Comparison of ENCODE assay signal across 9 cellular contexts in genomic region chr11:35617316-35617686, GRCh38. TPM values are rescaled to one million over a fixed set of nuclear protein-coding genes. Genes with fewer than 3 reads are reported as not detected.
A peak's percentile ranks its signal among the peaks of the same experiment; 100 is the strongest.
DNase-seq lines count a peak whose midpoint lies in the region; ATAC-seq, FAIRE-seq and TF ChIP-seq lines count a peak whose summit lies in the region.
"Had no signal": no experiment of that assay in that cellular context is flagged by ENCODE, and none has a peak within 500 bp of the region (broad histone marks: within the 10 kb centered on the region; RNA-seq: fewer than 3 reads in every experiment).

No MANE protein-coding gene starts in this region.

- H3K4me3 ChIP-seq in GM12878: no peak overlapping the region
- H3K4me3 ChIP-seq in lower lobe of right lung: peak overlapping the region; percentile 65
- peak overlapping the region; percentile 81 for H3K4me3 ChIP-seq in suprapubic skin

- H3K27me3 Mint-ChIP-seq in activated naive CD4-positive, alpha-beta T cell treated with anti-CD3 and anti-CD28 coated beads, Interleukin-2, amount 10 ng/mL, durations not matched to agents 7 days and 5 days: peaks cover 44% of the 10 kb centered on the region

- POLR2A ChIA-PET in GM12878 (lab: Charles Lee): no interaction called here

- FAIRE-seq in GM12878 (lab: Jason Lieb, UNC): no peak

- H3K4me1 ChIP-seq in GM12878 (ENCODE audit: control insufficient read depth, insufficient read depth, low read length) (peaks cover 8% of the 10 kb centered on the region; the same call in 1 of the 2 replicates), lower lobe of right lung (peaks cover 18% of the 10 kb centered on the region), suprapubic skin (peaks cover 49% of the 10 kb centered on the region)

- H3K27ac ChIP-seq in GM12878 (ENCODE audit: control insufficient read depth, insufficient read depth): no peak overlapping the region
- no peak overlapping the region for H3K27ac ChIP-seq in lower lobe of right lung
- no peak overlapping the region for H3K27ac ChIP-seq in suprapubic skin

- 80% methylated on average over 7 of the region's 7 CpGs for WGBS in GM12878 (ENCODE audit: insufficient coverage, insufficient replicate concordance, low lambda C conversion rate, missing lambda C conversion rate)
- WGBS in suprapubic skin: 71% methylated on average over 7 of the region's 7 CpGs

- no peak overlapping the region for H2AFZ ChIP-seq in GM12878 (ENCODE audit: control insufficient read depth, low read depth, low read length)

- DNase-seq in activated naive CD4-positive, alpha-beta T cell treated with anti-CD3 and anti-CD28 coated beads, Interleukin-2, amount 10 ng/mL, durations not matched to agents 7 days and 5 days: no peak
- DNase-seq in activated naive CD4-positive, alpha-beta T cell (lab: John Stamatoyannopoulos, UW): no peak
- DNase-seq in GM12878 (ENCODE audit: low read depth, low spot score): no peak
- no peak for DNase-seq in lower lobe of right lung
- no peak for DNase-seq in suprapubic skin (ENCODE audit: low spot score in 2 of 2)
- no peak for DNase-seq in left colon
- DNase-seq in NCI-H524 treated with DMSO at 0.1 percent for 48 hours (lab: John Stamatoyannopoulos, UW): no peak
- DNase-seq: NCI-H1048 had no signal

- in situ Hi-C loops in GM12878 (cut with MboI): loop anchor here (5.0 kb wide), 1 partner anchor 650 kb away; no protein-coding TSS in a partner anchor

- TF ChIP-seq EP300 in GM12878 (IDR thresholded peaks at IDR 0.05; ENCODE audit: borderline replicate concordance in 1 of 2, control insufficient read depth in 1 of 2, low read depth in 2 of 2, low read length in 2 of 2) (no peak), suprapubic skin (IDR thresholded peaks at IDR 0.05) (no peak)

- H3K9me3 Mint-ChIP-seq in activated naive CD4-positive, alpha-beta T cell treated with anti-CD3 and anti-CD28 coated beads, Interleukin-2, amount 10 ng/mL, durations not matched to agents 7 days and 5 days: no peaks in the 10 kb centered on the region

- SMC1A ChIA-PET in GM12878 (lab: Charles Lee; ENCODE audit: uncharacterized antibody, unreplicated experiment): interaction anchor here (0.9 to 1.0 kb wide), 2 partner anchors 205 to 640 kb away, joined by 3 to 8 read pairs; no protein-coding TSS in a partner anchor

- RAD21 ChIA-PET in GM12878 (lab: Charles Lee; ENCODE audit: unreplicated experiment): interaction anchor here (1.2 kb wide), 1 partner anchor 204 kb away, joined by 7 read pairs; no protein-coding TSS in a partner anchor

- ATAC-seq in GM12878 (no peak), lower lobe of right lung (no peak), GM19023 (IDR thresholded peaks at IDR 0.05; ENCODE audit: unreplicated experiment) (no peak), left colon (no peak)

- H3K4me2 ChIP-seq in GM12878 (ENCODE audit: control insufficient read depth, insufficient read depth): peak overlapping the region; percentile 58; the same call in 1 of the 2 replicates

- CTCF ChIA-PET in activated naive CD4-positive, alpha-beta T cell treated with anti-CD3 and anti-CD28 coated beads, Interleukin-2, amount 10 ng/mL, durations not matched to agents 7 days and 5 days (lab: Charles Lee): interaction anchor here (0.7 to 1.2 kb wide), 2 partner anchors 205 to 649 kb away, joined by 3 to 4 read pairs; no protein-coding TSS in a partner anchor
- CTCF ChIA-PET in GM12878 (lab: Yijun Ruan, JAX): interaction anchor here (0.9 to 5.3 kb wide), 6 partner anchors 20 to 649 kb away, joined by 3 to 48 read pairs (median 5); no protein-coding TSS in a partner anchor

- no TSS peak for BruUV-seq in GM12878 (replicated peaks; lab: Mats Ljungman, UMichigan)

- no peak for TF ChIP-seq CTCF in GM12878 (IDR thresholded peaks at IDR 0.05 in 2 of 3, conservative IDR thresholded peaks at IDR 0.05 in 1 of 3; ENCODE audit: control insufficient read depth in 2 of 3, extremely low read depth in 1 of 3, insufficient read depth in 1 of 3, low read depth in 3 of 3, low read length in 3 of 3)
- TF ChIP-seq CTCF in lower lobe of right lung (IDR thresholded peaks at IDR 0.05): no peak
- no peak for TF ChIP-seq CTCF in suprapubic skin (IDR thresholded peaks at IDR 0.05)

- H3K9ac ChIP-seq in GM12878 (ENCODE audit: control insufficient read depth, insufficient read depth, low read length): no peak overlapping the region

- H3K4me1 Mint-ChIP-seq in activated naive CD4-positive, alpha-beta T cell treated with anti-CD3 and anti-CD28 coated beads, Interleukin-2, amount 10 ng/mL, durations not matched to agents 7 days and 5 days: peaks cover 13% of the 10 kb centered on the region

- no peaks in the 10 kb centered on the region for H4K20me1 ChIP-seq in GM12878 (ENCODE audit: control insufficient read depth, insufficient read depth)

- H3K36me3 ChIP-seq in GM12878 (ENCODE audit: control insufficient read depth in 2 of 2, insufficient read depth in 2 of 2, low read length in 1 of 2) (no peaks in the 10 kb centered on the region), lower lobe of right lung (no peaks in the 10 kb centered on the region), suprapubic skin (no peaks in the 10 kb centered on the region)

- H3K27me3 ChIP-seq in GM12878 (replicated peaks in 1 of 2; ENCODE audit: control insufficient read depth in 2 of 2, insufficient read depth in 2 of 2, low read length in 1 of 2): no peaks in the 10 kb centered on the region; a peak in 2 of 4 replicates
- peaks cover 29% of the 10 kb centered on the region for H3K27me3 ChIP-seq in lower lobe of right lung (ENCODE audit: low read depth)
- H3K27me3 ChIP-seq in suprapubic skin: peaks cover 4% of the 10 kb centered on the region

- H3K27ac Mint-ChIP-seq in activated naive CD4-positive, alpha-beta T cell treated with anti-CD3 and anti-CD28 coated beads, Interleukin-2, amount 10 ng/mL, durations not matched to agents 7 days and 5 days: no peak overlapping the region

- H3K4me3 Mint-ChIP-seq in activated naive CD4-positive, alpha-beta T cell treated with anti-CD3 and anti-CD28 coated beads, Interleukin-2, amount 10 ng/mL, durations not matched to agents 7 days and 5 days: peak overlapping the region; percentile 71

- intact Hi-C loops in GM12878 (cut with micrococcal nuclease; ENCODE audit: unreplicated experiment) (loop anchor here (2.0 to 10.0 kb wide), 6 partner anchors 298 to 642 kb away; partner anchors contain the start of gene LDLRAD3), lower lobe of right lung (cut with DNase I) (loop anchor here (5.0 kb wide), 1 partner anchor 640 kb away; no protein-coding TSS in a partner anchor), left colon (cut with DNase I, micrococcal nuclease) (loop anchor here in 1 of 2 donors (5.0 to 10.0 kb wide), 3 partner anchors 205 to 650 kb away; no protein-coding TSS in a partner anchor)

- TF ChIP-seq POLR2A in GM12878 (IDR thresholded peaks at IDR 0.05; ENCODE audit: low read depth, low read length) (no peak), suprapubic skin (IDR thresholded peaks at IDR 0.05) (no peak)

- H3K79me2 ChIP-seq in GM12878 (ENCODE audit: control insufficient read depth, insufficient read depth, low read length): peaks cover 6% of the 10 kb centered on the region; the same call in 1 of the 2 replicates

- H3K9me3 ChIP-seq in GM12878 (replicated peaks; ENCODE audit: control insufficient read depth, insufficient read depth, low read length) (no peaks in the 10 kb centered on the region), lower lobe of right lung (no peaks in the 10 kb centered on the region), suprapubic skin (no peaks in the 10 kb centered on the region)

- no peak for TF ChIP-seq RAD21 in GM12878 (IDR thresholded peaks at IDR 0.05; ENCODE audit: insufficient read depth, low read depth, low read length)

- no peaks in the 10 kb centered on the region for H3K36me3 Mint-ChIP-seq in activated naive CD4-positive, alpha-beta T cell treated with anti-CD3 and anti-CD28 coated beads, Interleukin-2, amount 10 ng/mL, durations not matched to agents 7 days and 5 days

RNA-seq across cellular contexts. Expression of gene FJX1, which starts 1.0 kb away (rescaled TPM):
- 5.3 and 6.6 TPM in 2 replicates for total RNA-seq in GM12878 (2013; cell fraction: nucleolus; rRNA removed)
- 19.3 and 23.4 TPM in 2 replicates for total RNA-seq in GM12878 (2014; rRNA removed)
- 8.9 and 11.1 TPM in 2 replicates for total RNA-seq in GM12878 (2014; rRNA removed; fragmentation: Illumina TruSeq; extraction: Trizol)
- 25.9 and 26.1 TPM in 2 replicates for total RNA-seq in GM12878 (2021)
- 0.56 TPM for polyA plus RNA-seq in GM12878 (2011; ENCODE audit: low read depth)
- 1.4 and 1.7 TPM in 2 replicates for polyA plus RNA-seq in GM12878 (2011; rRNA removed)
- 2.1 and 3.4 TPM in 2 replicates for polyA plus RNA-seq in GM12878 (2011; cell fraction: cytosol; rRNA removed)
- 4.1 and 5.3 TPM in 2 replicates for polyA plus RNA-seq in GM12878 (2011; cell fraction: nucleus; rRNA removed)
- 2.5 and 3.5 TPM in 2 replicates for polyA plus RNA-seq in GM12878 (2012)
- 5.3 and 8.7 TPM in 2 replicates for polyA plus RNA-seq in GM12878 (2014; fragmentation: Illumina TruSeq; extraction: Trizol)
- 10 to 100 TPM in 1 of 2 experiments, 1 to 10 TPM in 1; 4.2 to 10.6 TPM for polyA plus RNA-seq in GM12878 (2014; fragmentation: Nextera tagmentation; extraction: Ambion mirVana)
- 14.9 and 16.7 TPM in 2 replicates for polyA plus RNA-seq in GM12878 (2014; rRNA removed)
- polyA plus RNA-seq in GM12878 (2016; fragmentation: Nextera tagmentation; extraction: Ambion mirVana): 1 to 10 TPM; 3.9 to 9.3 TPM
- polyA minus RNA-seq in GM12878 (2011; rRNA and poly(A)+ RNA removed): 1.1 and 1.2 TPM in 2 replicates
- 1.4 and 1.6 TPM in 2 replicates for polyA minus RNA-seq in GM12878 (2011; cell fraction: cytosol; rRNA and poly(A)+ RNA removed)
- polyA minus RNA-seq in GM12878 (2011; cell fraction: nucleus; rRNA and poly(A)+ RNA removed): 2.5 and 5.0 TPM in 2 replicates
- 1.5 TPM for total RNA-seq in lower lobe of right lung
- total RNA-seq in suprapubic skin: 10 to 100 TPM; 16.8 to 29.9 (median 22.9) TPM
- under 1 TPM in 1 of 2 donors, not detected in 1; 0.50 TPM for total RNA-seq in left colon

RNA-seq across cellular contexts. Expression of gene TRIM44, which starts 45.3 kb away (rescaled TPM):
- 41.8 and 42.1 TPM in 2 replicates for total RNA-seq in GM12878 (2013; cell fraction: nucleolus; rRNA removed)
- total RNA-seq in GM12878 (2014; rRNA removed) (17.8 and 18.6 TPM in 2 replicates), GM12878 (2014; rRNA removed; fragmentation: Illumina TruSeq; extraction: Trizol) (17.4 and 17.5 TPM in 2 replicates), GM12878 (2021) (51.2 and 54.5 TPM in 2 replicates), lower lobe of right lung (62.8 TPM), suprapubic skin (10 to 100 TPM; 21.3 to 55.7 (median 31.3) TPM), left colon (10 to 100 TPM; 45.7 to 49.4 TPM)
- polyA plus RNA-seq in GM12878 (2011; ENCODE audit: low read depth): 10.2 TPM
- polyA plus RNA-seq in GM12878 (2011; rRNA removed) (86.4 and 93.0 TPM in 2 replicates), GM12878 (2014; fragmentation: Illumina TruSeq; extraction: Trizol) (53.0 and 61.9 TPM in 2 replicates), GM12878 (2014; fragmentation: Nextera tagmentation; extraction: Ambion mirVana) (1 to 10 TPM; 6.7 to 8.9 TPM), GM12878 (2014; rRNA removed) (25.8 and 27.1 TPM in 2 replicates), GM12878 (2016; fragmentation: Nextera tagmentation; extraction: Ambion mirVana) (10 to 100 TPM; 29.4 to 40.1 TPM)
- polyA plus RNA-seq in GM12878 (2011; cell fraction: cytosol; rRNA removed): 55.2 and 67.9 TPM in 2 replicates
- 112 and 116 TPM in 2 replicates for polyA plus RNA-seq in GM12878 (2011; cell fraction: nucleus; rRNA removed)
- 16.1 and 27.8 TPM in 2 replicates for polyA plus RNA-seq in GM12878 (2012)
- polyA minus RNA-seq in GM12878 (2011; rRNA and poly(A)+ RNA removed): 82.1 and 117 TPM in 2 replicates
- 22.2 and 23.4 TPM in 2 replicates for polyA minus RNA-seq in GM12878 (2011; cell fraction: cytosol; rRNA and poly(A)+ RNA removed)
- 10.6 and 15.8 TPM in 2 replicates for polyA minus RNA-seq in GM12878 (2011; cell fraction: nucleus; rRNA and poly(A)+ RNA removed)
